1 cellular context compared by ENCODE assay signal in genomic region chr13:93685900-93686299, GRCh38.
TF ChIP-seq lines count a peak whose summit lies in the region.

No MANE protein-coding gene starts in this region.

TF ChIP-seq in HepG2, 621 proteins besides CTCF, POLR2A, EP300 and RAD21 (continued from another document):
- TF ChIP-seq TEF (CRISPR knock-in tag; IDR thresholded peaks at IDR 0.05): no peak
